In genomic region chr5:59174248-59174844, GRCh38 we compare ENCODE assay signal across 8 cellular contexts.
A peak's percentile ranks its signal among the peaks of the same experiment; 100 is the strongest.
DNase-seq lines count a peak whose midpoint lies in the region; ATAC-seq and TF ChIP-seq lines count a peak whose summit lies in the region.

No MANE protein-coding gene starts in this region.

- H3K9me3 Mint-ChIP-seq in activated naive CD8-positive, alpha-beta T cell treated with anti-CD3 and anti-CD28 coated beads, Interleukin-2, amount 10 ng/mL, durations not matched to agents 7 days and 5 days: peaks cover 1% of the 10 kb centered on the region

- POLR2A ChIA-PET in activated naive CD8-positive, alpha-beta T cell treated with anti-CD3 and anti-CD28 coated beads, Interleukin-2, amount 10 ng/mL, durations not matched to agents 7 days and 5 days (lab: Charles Lee): interaction anchor here (0.6 to 3.7 kb wide), 5 partner anchors 50 to 192 kb away, joined by 3 to 20 read pairs (median 12); no protein-coding TSS in a partner anchor

- peaks cover 0 to 17% (median 0%) of the 10 kb centered on the region in 9 donors for H3K4me1 ChIP-seq in heart right ventricle
- H3K4me1 ChIP-seq in sigmoid colon: peaks cover 0 to 22% (median 19%) of the 10 kb centered on the region in 4 donors

- no peak for TF ChIP-seq POLR2A in sigmoid colon (IDR thresholded peaks at IDR 0.05)

- no peak overlapping the region for H3K4me3 ChIP-seq in heart right ventricle
- H3K4me3 ChIP-seq in sigmoid colon: no peak overlapping the region

- H3K27me3 ChIP-seq in heart right ventricle (no peaks in the 10 kb centered on the region), sigmoid colon (no peaks in the 10 kb centered on the region)

- H3K4me1 Mint-ChIP-seq in activated naive CD8-positive, alpha-beta T cell treated with anti-CD3 and anti-CD28 coated beads, Interleukin-2, amount 10 ng/mL, durations not matched to agents 7 days and 5 days: peaks cover 33% of the 10 kb centered on the region

- H3K4me3 Mint-ChIP-seq in activated naive CD8-positive, alpha-beta T cell treated with anti-CD3 and anti-CD28 coated beads, Interleukin-2, amount 10 ng/mL, durations not matched to agents 7 days and 5 days: peak overlapping the region; percentile 1

- H3K27ac ChIP-seq in heart right ventricle (no peak overlapping the region), sigmoid colon (peak overlapping the region in 2 of 4 donors; percentile 8 to 26)

- H3K27ac Mint-ChIP-seq in activated naive CD8-positive, alpha-beta T cell treated with anti-CD3 and anti-CD28 coated beads, Interleukin-2, amount 10 ng/mL, durations not matched to agents 7 days and 5 days: no peak overlapping the region

- TF ChIP-seq EP300 in sigmoid colon (IDR thresholded peaks at IDR 0.05): no peak

- DNase-seq in A172 (ENCODE audit: low spot score) (peak; percentile 62), EL (peak; percentile 69), NCI-H748 treated with DMSO at 0.1 percent for 48 hours (lab: John Stamatoyannopoulos, UW) (peak; percentile 33), heart right ventricle (peak in 1 of 2 donors; percentile 32), sigmoid colon (no peak)
- DNase-seq in activated naive CD8-positive, alpha-beta T cell treated with anti-CD3 and anti-CD28 coated beads, Interleukin-2, amount 10 ng/mL, durations not matched to agents 7 days and 5 days: no peak

- peaks cover 4% of the 10 kb centered on the region for H3K36me3 Mint-ChIP-seq in activated naive CD8-positive, alpha-beta T cell treated with anti-CD3 and anti-CD28 coated beads, Interleukin-2, amount 10 ng/mL, durations not matched to agents 7 days and 5 days

- WGBS in heart right ventricle, 2 donors: 45 to 59% methylated on average over 5 of the region's 5 CpGs
- 47 to 66% methylated on average over 5 of the region's 5 CpGs for WGBS in sigmoid colon, 2 donors

- H3K27me3 Mint-ChIP-seq in activated naive CD8-positive, alpha-beta T cell treated with anti-CD3 and anti-CD28 coated beads, Interleukin-2, amount 10 ng/mL, durations not matched to agents 7 days and 5 days: no peaks in the 10 kb centered on the region

- peak; percentile 51 for ATAC-seq in HG02973 (IDR thresholded peaks at IDR 0.05; ENCODE audit: unreplicated experiment)
- peak; percentile 66 for ATAC-seq in activated naive CD8-positive, alpha-beta T cell treated with anti-CD3 and anti-CD28 coated beads, Interleukin-2, amount 10 ng/mL, durations not matched to agents 7 days and 5 days (ENCODE audit: low read depth)
- ATAC-seq in heart right ventricle: peak; percentile 63 to 86 (median 78)
- no peak for ATAC-seq in GM18870 (IDR thresholded peaks at IDR 0.05; ENCODE audit: unreplicated experiment)

- H3K36me3 ChIP-seq in heart right ventricle: peaks cover 0 to 22% (median 0%) of the 10 kb centered on the region in 9 donors
- H3K36me3 ChIP-seq in sigmoid colon: peaks cover 0 to 16% (median 4%) of the 10 kb centered on the region in 4 donors

- intact Hi-C loops in heart right ventricle (cut with DNase I) (loop anchor here (2.0 to 10.0 kb wide), 8 partner anchors 47 to 290 kb away; no protein-coding TSS in a partner anchor), sigmoid colon (cut with DNase I) (loop anchor here (2.0 kb wide), 1 partner anchor 284 kb away; no protein-coding TSS in a partner anchor)

- no peaks in the 10 kb centered on the region for H3K9me3 ChIP-seq in heart right ventricle
- no peaks in the 10 kb centered on the region for H3K9me3 ChIP-seq in sigmoid colon

- peak; percentile 62 to 90 (median 85) for TF ChIP-seq CTCF in heart right ventricle (IDR thresholded peaks at IDR 0.05)
- peak; percentile 57 to 73 (median 64) for TF ChIP-seq CTCF in sigmoid colon (IDR thresholded peaks at IDR 0.05)

Comparison
In these comparisons a context has a peak if more than half of its experiments do, and no peak if none do; other contexts are left out.
1. DNase-seq: peak in A172 (single experiment), EL (single experiment) and NCI-H748 treated with DMSO at 0.1 percent for 48 hours (single experiment); none in activated naive CD8-positive, alpha-beta T cell treated with anti-CD3 and anti-CD28 coated beads, Interleukin-2, amount 10 ng/mL, durations not matched to agents 7 days and 5 days (single experiment) and sigmoid colon (single experiment).